In genomic region chr5:65722575-65723424, GRCh38 we compare ENCODE assay signal across 8 cellular contexts. TPM values are rescaled to one million over a fixed set of nuclear protein-coding genes. Genes with fewer than 3 reads are reported as not detected.
DNase-seq lines count a peak whose midpoint lies in the region; ATAC-seq and TF ChIP-seq lines count a peak whose summit lies in the region.

No MANE protein-coding gene starts in this region.

- 8 to 10% (median 10%) methylated on average over 21 to 29 of the region's 29 CpGs for WGBS in adrenal gland, 4 donors
- WGBS in heart right ventricle, 2 donors, result 5 to 7% methylated on average over 29 of the region's 29 CpGs
- 2 to 4% (median 3%) methylated on average over 29 of the region's 29 CpGs for WGBS in ovary, 3 donors

- peak in 6 of 8 donors; percentile 17 to 35 (median 28) for ATAC-seq in heart right ventricle

- no peak for TF ChIP-seq EP300 in ovary (IDR thresholded peaks at IDR 0.05)

- TF ChIP-seq CTCF in adrenal gland (IDR thresholded peaks at IDR 0.05) (no peak), heart right ventricle (IDR thresholded peaks at IDR 0.05) (no peak), ovary (IDR thresholded peaks at IDR 0.05) (no peak)

- H3K4me1 ChIP-seq in adrenal gland (replicated peaks in 1 of 2) (peaks cover 6 to 11% of the 10 kb centered on the region in 2 donors), heart right ventricle (peaks cover 4 to 56% (median 16%) of the 10 kb centered on the region in 9 donors), ovary (ENCODE audit: insufficient read depth) (peaks cover 1% of the 10 kb centered on the region)

- H3K27me3 ChIP-seq in adrenal gland (no peaks in the 10 kb centered on the region), heart right ventricle (no peaks in the 10 kb centered on the region), ovary (no peaks in the 10 kb centered on the region)

- H3K4me3 ChIP-seq in adrenal gland (peak overlapping the region; percentile 7 to 90 (median 46)), heart right ventricle (peak overlapping the region; percentile 70 to 100 (median 97)), ovary (peak overlapping the region; percentile 77)

- H3K36me3 ChIP-seq in adrenal gland (replicated peaks in 1 of 2), result no peaks in the 10 kb centered on the region
- H3K36me3 ChIP-seq in heart right ventricle, result peaks cover 0 to 18% (median 0%) of the 10 kb centered on the region in 9 donors
- no peaks in the 10 kb centered on the region for H3K36me3 ChIP-seq in ovary

- H3K27ac ChIP-seq in adrenal gland, result peak overlapping the region in 3 of 5 donors; percentile 63 to 71 (median 66)
- peak overlapping the region in 9 of 10 donors; percentile 30 to 90 (median 79) for H3K27ac ChIP-seq in heart right ventricle
- H3K27ac ChIP-seq in ovary, result peak overlapping the region in 1 of 2 donors; percentile 56

- intact Hi-C loops in adrenal gland (cut with DNase I) (no loop called here), heart right ventricle (cut with DNase I) (loop anchor here in 1 of 10 donors (10.0 kb wide), 1 partner anchor 202 kb away; the partner anchor contains the start of gene ERBIN), ovary (cut with DNase I) (no loop called here)

- peak in 1 of 2 donors; percentile 3 for TF ChIP-seq POLR2A in adrenal gland (IDR thresholded peaks at IDR 0.05)
- TF ChIP-seq POLR2A in ovary (IDR thresholded peaks at IDR 0.05), result no peak

- H3K9me3 ChIP-seq in adrenal gland (replicated peaks in 1 of 3) (no peaks in the 10 kb centered on the region), heart right ventricle (no peaks in the 10 kb centered on the region), ovary (no peaks in the 10 kb centered on the region)

- peak; percentile 65 for DNase-seq in D341Med (ENCODE audit: low spot score)
- DNase-seq in H4 (ENCODE audit: low spot score), result peak; percentile 45
- DNase-seq in NCI-H69 (lab: John Stamatoyannopoulos, UW), result peak; percentile 89
- DNase-seq in adrenal gland, result peak in 3 of 7 donors; percentile 13 to 24 (median 21)
- no peak for DNase-seq in heart right ventricle
- peak in 2 of 5 donors; percentile 18 to 23 for DNase-seq in ovary
- no peak for DNase-seq in activated effector memory CD4-positive, alpha-beta T cell treated with anti-CD3 and anti-CD28 coated beads, Interleukin-2, amount 50 U/mL, for 16 hours
- DNase-seq in stimulated activated CD4-positive, alpha-beta T cell treated with anti-CD3 and anti-CD28 coated beads, Interleukin-2, amount 100 ng/mL, for 24 hours, result no peak

RNA-seq across cellular contexts. Expression of gene NLN, which starts 0.8 kb away (rescaled TPM):
- 33.0 and 33.6 TPM in 2 replicates for total RNA-seq in H4 (2014; rRNA removed; shearing (Covaris generic))
- total RNA-seq in adrenal gland (10 to 100 TPM in 1 of 8 donors, 1 to 10 TPM in 7; 4.3 to 10.3 (median 6.9) TPM), heart right ventricle (10 to 100 TPM; 10.9 to 17.4 (median 14.4) TPM), ovary (10 to 100 TPM in 3 of 7 donors, 1 to 10 TPM in 4; 2.3 to 16.3 (median 8.2) TPM)
- polyA plus RNA-seq in adrenal gland (10 to 100 TPM in 1 of 3 donors, 1 to 10 TPM in 1, under 1 TPM in 1; 0.77 to 13.7 (median 2.0) TPM), heart right ventricle (1 to 10 TPM; 1.5 to 2.2 TPM), ovary (10 to 100 TPM in 1 of 2 donors, 1 to 10 TPM in 1; 2.5 to 11.0 TPM)

RNA-seq across cellular contexts. Expression of gene SGTB, which starts 0.9 kb away (rescaled TPM):
- 3.9 and 6.1 TPM in 2 replicates for total RNA-seq in H4 (2014; rRNA removed; shearing (Covaris generic))
- total RNA-seq in adrenal gland (1 to 10 TPM; 1.1 to 7.1 (median 4.8) TPM), heart right ventricle (1 to 10 TPM; 5.1 to 9.7 (median 6.5) TPM), ovary (1 to 10 TPM; 4.9 to 9.9 (median 7.1) TPM)
- polyA plus RNA-seq in adrenal gland (1 to 10 TPM; 1.0 to 4.2 (median 1.7) TPM), heart right ventricle (1 to 10 TPM; 1.5 to 2.0 TPM), ovary (1 to 10 TPM; 2.6 to 8.4 TPM)

Comparison
In these comparisons a context has a peak if more than half of its experiments do, and no peak if none do; other contexts are left out.
1. DNase-seq: peak in D341Med (single experiment), H4 (single experiment) and NCI-H69 (single experiment); none in heart right ventricle (0 of 2), activated effector memory CD4-positive, alpha-beta T cell treated with anti-CD3 and anti-CD28 coated beads, Interleukin-2, amount 50 U/mL, for 16 hours (single experiment) and stimulated activated CD4-positive, alpha-beta T cell treated with anti-CD3 and anti-CD28 coated beads, Interleukin-2, amount 100 ng/mL, for 24 hours (0 of 2).
2. H3K4me3 ChIP-seq: peak in every context shown above with its lines; median percentile 97 in heart right ventricle; 77 in ovary; 46 in adrenal gland.